In the genomic region with DNA sequence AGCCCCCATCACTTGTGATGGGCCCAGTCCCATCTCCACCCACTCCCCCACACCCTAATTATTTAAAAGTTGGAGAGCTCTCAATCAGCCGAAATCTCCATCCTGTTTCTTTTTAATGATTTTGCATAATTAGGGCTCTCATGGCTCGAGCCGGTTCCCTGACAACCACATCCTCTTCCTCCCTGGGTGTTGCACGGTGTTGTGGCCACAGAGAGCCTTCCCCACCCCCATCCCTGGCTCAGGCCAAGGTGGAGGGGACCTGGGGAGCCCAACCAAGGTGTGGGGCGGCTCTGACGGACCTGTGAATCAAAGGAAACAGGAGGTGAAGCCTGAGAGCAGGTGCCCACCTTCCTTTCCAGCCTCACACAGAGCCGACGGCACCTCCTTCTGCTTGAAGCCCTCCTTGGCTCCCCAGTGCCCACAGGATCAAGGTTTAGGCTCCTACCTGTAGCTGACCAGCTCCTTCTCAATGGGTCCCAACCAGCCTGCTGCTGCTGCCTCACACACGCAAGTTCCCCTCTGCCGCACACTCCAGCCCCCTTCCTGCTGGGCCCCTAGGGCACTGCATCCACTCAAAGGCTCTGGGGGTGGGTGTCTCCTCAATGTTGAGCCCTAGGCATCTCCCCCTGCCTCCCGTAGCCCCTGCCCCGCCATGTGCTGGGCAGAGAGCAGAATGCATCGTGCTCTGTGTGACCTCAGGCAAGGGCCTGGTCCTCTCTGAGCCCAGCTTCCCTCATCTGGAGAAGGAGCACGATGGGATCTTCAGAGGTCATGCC, we compare ENCODE assay signal across 20 cellular contexts.
DNase-seq lines count a peak whose midpoint lies in the region; ATAC-seq, FAIRE-seq and TF ChIP-seq lines count a peak whose summit lies in the region.
"Had no signal": no experiment of that assay in that cellular context is flagged by ENCODE, and none has a peak within 500 bp of the region (broad histone marks: within the 10 kb centered on the region; RNA-seq: fewer than 3 reads in every experiment).

No MANE protein-coding gene starts in this region.

- no peaks in the 10 kb centered on the region for H3K4me1 ChIP-seq in small intestine (ENCODE audit: control insufficient read depth in 2 of 2, insufficient read depth in 1 of 2, low read depth in 1 of 2, low read length in 1 of 2)
- H3K4me1 ChIP-seq: parathyroid adenoma, thyroid gland had no signal

- no peak overlapping the region for H3K27ac ChIP-seq in small intestine (ENCODE audit: low read depth in 1 of 2, low read length in 1 of 2)
- H3K27ac ChIP-seq: gastroesophageal sphincter, HL-60, parathyroid adenoma, thyroid gland had no signal

- H3K27me3 ChIP-seq in small intestine (ENCODE audit: control insufficient read depth in 2 of 2, insufficient read depth in 2 of 2, low read length in 2 of 2): peaks cover 0 to 7% of the 10 kb centered on the region in 2 donors
- H3K27me3 ChIP-seq: thyroid gland had no signal

- no peak for TF ChIP-seq CTCF in D721Med (IDR thresholded peaks at IDR 0.05; ENCODE audit: insufficient read depth, missing control alignments)

- H3K9me3 ChIP-seq in small intestine (ENCODE audit: control insufficient read depth, low read depth): no peaks in the 10 kb centered on the region
- H3K9me3 ChIP-seq: thyroid gland had no signal

- FAIRE-seq in small intestine (lab: Jason Lieb, UNC) (no peak), D721Med (lab: Jason Lieb, UNC) (no peak)
- FAIRE-seq: islet of Langerhans, TTC549 had no signal

- H3K4me1 Mint-ChIP-seq in activated CD8-positive, alpha-beta memory T cell treated with anti-CD3 and anti-CD28 coated beads, Interleukin-2, amount 10 ng/mL, durations not matched to agents 7 days and 5 days: peaks cover 22% of the 10 kb centered on the region
- H3K4me1 Mint-ChIP-seq in activated T-helper 2 cell treated with anti-CD3 and anti-CD28 coated beads, Interferon-gamma antibody, Interleukin-2, Interleukin-4, amounts not matched to agents 10 μg/mL and 5 μg/mL and 100 μg/mL, durations not matched to agents 14 hours and 24 hours and 36 hours (ENCODE audit: low read depth): peaks cover 15% of the 10 kb centered on the region
- H3K4me1 Mint-ChIP-seq: mesothelial cell of epicardium had no signal

- H3K4me3 Mint-ChIP-seq in activated CD8-positive, alpha-beta memory T cell treated with anti-CD3 and anti-CD28 coated beads, Interleukin-2, amount 10 ng/mL, durations not matched to agents 7 days and 5 days: peak overlapping the region; percentile 51
- H3K4me3 Mint-ChIP-seq in activated T-helper 2 cell treated with anti-CD3 and anti-CD28 coated beads, Interferon-gamma antibody, Interleukin-2, Interleukin-4, amounts not matched to agents 10 μg/mL and 5 μg/mL and 100 μg/mL, durations not matched to agents 14 hours and 24 hours and 36 hours (ENCODE audit: low read depth): no peak overlapping the region
- H3K4me3 Mint-ChIP-seq: mesothelial cell of epicardium had no signal

- peaks cover 44% of the 10 kb centered on the region for H3K27me3 Mint-ChIP-seq in activated CD8-positive, alpha-beta memory T cell treated with anti-CD3 and anti-CD28 coated beads, Interleukin-2, amount 10 ng/mL, durations not matched to agents 7 days and 5 days
- H3K27me3 Mint-ChIP-seq in activated T-helper 2 cell treated with anti-CD3 and anti-CD28 coated beads, Interferon-gamma antibody, Interleukin-2, Interleukin-4, amounts not matched to agents 10 μg/mL and 5 μg/mL and 100 μg/mL, durations not matched to agents 14 hours and 24 hours and 36 hours (ENCODE audit: low read depth): peaks cover 28% of the 10 kb centered on the region

- CTCF ChIA-PET in activated CD8-positive, alpha-beta memory T cell treated with anti-CD3 and anti-CD28 coated beads, Interleukin-2, amount 10 ng/mL, durations not matched to agents 7 days and 5 days (lab: Charles Lee): interaction anchor here (1.1 to 2.2 kb wide), 5 partner anchors 8 to 208 kb away, joined by 3 to 11 read pairs (median 3); partner anchors contain the start of gene WFS1

- WGBS in small intestine, 3 donors: 57 to 63% (median 63%) methylated on average over 12 to 14 of the region's 14 CpGs

- ATAC-seq in activated CD8-positive, alpha-beta memory T cell treated with anti-CD3 and anti-CD28 coated beads, Interleukin-2, amount 10 ng/mL, durations not matched to agents 7 days and 5 days: peak; percentile 84
- ATAC-seq in HG03175 (IDR thresholded peaks at IDR 0.05; ENCODE audit: unreplicated experiment) (peak; percentile 55), HG02884 (IDR thresholded peaks at IDR 0.05; ENCODE audit: unreplicated experiment) (no peak)
- ATAC-seq: gastroesophageal sphincter, Right ventricle myocardium inferior had no signal

- H3K27ac Mint-ChIP-seq in activated CD8-positive, alpha-beta memory T cell treated with anti-CD3 and anti-CD28 coated beads, Interleukin-2, amount 10 ng/mL, durations not matched to agents 7 days and 5 days: peak overlapping the region; percentile 54
- no peak overlapping the region for H3K27ac Mint-ChIP-seq in activated T-helper 2 cell treated with anti-CD3 and anti-CD28 coated beads, Interferon-gamma antibody, Interleukin-2, Interleukin-4, amounts not matched to agents 10 μg/mL and 5 μg/mL and 100 μg/mL, durations not matched to agents 14 hours and 24 hours and 36 hours
- H3K27ac Mint-ChIP-seq: mesothelial cell of epicardium had no signal

- no peak overlapping the region for H3K4me3 ChIP-seq in small intestine (ENCODE audit: low read depth in 1 of 2, low read length in 2 of 2)
- H3K4me3 ChIP-seq: gastroesophageal sphincter, thyroid gland had no signal

- peak; percentile 81 for DNase-seq in activated CD8-positive, alpha-beta memory T cell treated with anti-CD3 and anti-CD28 coated beads, Interleukin-2, amount 10 ng/mL, durations not matched to agents 7 days and 5 days
- DNase-seq in activated CD8-positive, alpha-beta memory T cell treated with anti-CD3 and anti-CD28 coated beads for 24 hours: no peak
- DNase-seq in activated T-helper 2 cell treated with anti-CD3 and anti-CD28 coated beads, Interferon-gamma antibody, Interleukin-2, Interleukin-4, amounts not matched to agents 10 μg/mL and 5 μg/mL and 100 μg/mL, durations not matched to agents 14 hours and 24 hours and 36 hours (ENCODE audit: low spot score): peak; percentile 23
- peak; percentile 15 for DNase-seq in small intestine
- no peak for DNase-seq in D721Med (ENCODE audit: insufficient read length, low spot score)
- DNase-seq in globus pallidus (ENCODE audit: low spot score): no peak
- DNase-seq: activated T-cell treated with anti-CD3 and anti-CD28 coated beads, Interleukin-2, amount 50 U/mL, for 1 hour; Kasumi-1; NCI-H1694 treated with DMSO at 0.1 percent for 48 hours; NCI-H748 treated with DMSO at 0.1 percent for 48 hours; thyroid gland had no signal

- intact Hi-C loops in activated T-helper 2 cell treated with anti-CD3 and anti-CD28 coated beads, Interferon-gamma antibody, Interleukin-2, Interleukin-4, amounts not matched to agents 10 μg/mL and 5 μg/mL and 100 μg/mL, durations not matched to agents 14 hours and 24 hours and 36 hours (cut with micrococcal nuclease): no loop called here

- H3K36me3 Mint-ChIP-seq in activated CD8-positive, alpha-beta memory T cell treated with anti-CD3 and anti-CD28 coated beads, Interleukin-2, amount 10 ng/mL, durations not matched to agents 7 days and 5 days: no peaks in the 10 kb centered on the region
- H3K36me3 Mint-ChIP-seq in activated T-helper 2 cell treated with anti-CD3 and anti-CD28 coated beads, Interferon-gamma antibody, Interleukin-2, Interleukin-4, amounts not matched to agents 10 μg/mL and 5 μg/mL and 100 μg/mL, durations not matched to agents 14 hours and 24 hours and 36 hours (ENCODE audit: low read depth): no peaks in the 10 kb centered on the region
- H3K36me3 Mint-ChIP-seq: mesothelial cell of epicardium had no signal

- H3K36me3 ChIP-seq in small intestine (ENCODE audit: control insufficient read depth in 2 of 2, insufficient read depth in 2 of 2, low read length in 2 of 2): no peaks in the 10 kb centered on the region
- H3K36me3 ChIP-seq: gastroesophageal sphincter, thyroid gland had no signal

- no peaks in the 10 kb centered on the region for H3K9me3 Mint-ChIP-seq in activated CD8-positive, alpha-beta memory T cell treated with anti-CD3 and anti-CD28 coated beads, Interleukin-2, amount 10 ng/mL, durations not matched to agents 7 days and 5 days (ENCODE audit: low read depth)
- no peaks in the 10 kb centered on the region for H3K9me3 Mint-ChIP-seq in activated T-helper 2 cell treated with anti-CD3 and anti-CD28 coated beads, Interferon-gamma antibody, Interleukin-2, Interleukin-4, amounts not matched to agents 10 μg/mL and 5 μg/mL and 100 μg/mL, durations not matched to agents 14 hours and 24 hours and 36 hours
- H3K9me3 Mint-ChIP-seq: mesothelial cell of epicardium had no signal

Comparison
In these comparisons a context has a peak if more than half of its experiments do, and no peak if none do; other contexts are left out.
1. DNase-seq: peak in activated CD8-positive, alpha-beta memory T cell treated with anti-CD3 and anti-CD28 coated beads, Interleukin-2, amount 10 ng/mL, durations not matched to agents 7 days and 5 days (single experiment), activated T-helper 2 cell treated with anti-CD3 and anti-CD28 coated beads, Interferon-gamma antibody, Interleukin-2, Interleukin-4, amounts not matched to agents 10 μg/mL and 5 μg/mL and 100 μg/mL, durations not matched to agents 14 hours and 24 hours and 36 hours (single experiment) and small intestine (single experiment); none in activated CD8-positive, alpha-beta memory T cell treated with anti-CD3 and anti-CD28 coated beads for 24 hours (single experiment), D721Med (single experiment) and globus pallidus (single experiment).